Comparison of ENCODE assay signal across 1 cellular context in genomic region chr14:22390195-22390594, GRCh38.
TF ChIP-seq lines count a peak whose summit lies in the region.

No MANE protein-coding gene starts in this region.

TF ChIP-seq in endothelial cell of umbilical vein, 7 proteins besides CTCF, POLR2A, EP300 and RAD21 (continued from another document):
- TF ChIP-seq FOS (IDR thresholded peaks at IDR 0.05; ENCODE audit: borderline replicate concordance, insufficient read depth, low read length) (no peak), POLR2AphosphoS5 (IDR thresholded peaks at IDR 0.05; ENCODE audit: insufficient read depth, low read depth, low read length) (no peak), GATA2 (IDR thresholded peaks at IDR 0.05; ENCODE audit: insufficient read depth, insufficient read length, low read depth, low read length) (no peak), EZH2 (IDR thresholded peaks at IDR 0.05; ENCODE audit: borderline replicate concordance, low read depth, low read length, severe bottlenecking) (no peak)
